ENCODE assay signal across 30 cellular contexts in genomic region chr17:10809605-10810004, GRCh38. TPM values are rescaled to one million over a fixed set of nuclear protein-coding genes. Genes with fewer than 3 reads are reported as not detected.
"Had no signal": no experiment of that assay in that cellular context is flagged by ENCODE, and none has a peak within 500 bp of the region (broad histone marks: within the 10 kb centered on the region; RNA-seq: fewer than 3 reads in every experiment).

No MANE protein-coding gene starts in this region.

- H3K4me3 ChIP-seq: stomach, suprapubic skin, testis, thoracic aorta, thyroid gland, tibial artery, tibial nerve, transverse colon, upper lobe of left lung, upper lobe of right lung, uterus, vagina had no signal

- H3K9me3 ChIP-seq: stomach, suprapubic skin, testis, thoracic aorta, thyroid gland, tibial artery, tibial nerve, transverse colon, upper lobe of left lung, upper lobe of right lung, uterus, vagina had no signal

- ATAC-seq: stimulated activated effector memory CD8-positive, alpha-beta T cell treated with anti-CD3 and anti-CD28 coated beads, Interleukin-12 subunit alpha, Interleukin-12 subunit beta, amount 100 ng/mL, for 72 hours; stimulated activated memory B cell treated with anti-CD40 and anti-IgM and Interleukin-4, amounts not matched to agents 10 μg/mL and 1 μg/mL and 100 μg/mL, for 72 hours; stimulated activated naive B cell treated with anti-CD40 and anti-IgM and Interleukin-4, amounts not matched to agents 10 μg/mL and 1 μg/mL and 100 μg/mL, for 72 hours; stimulated activated naive CD8-positive, alpha-beta T cell treated with anti-CD3 and anti-CD28 coated beads, Interleukin-15, amount 100 ng/mL, for 72 hours; stimulated activated naive CD8-positive, alpha-beta T cell treated with anti-CD3 and anti-CD28 coated beads, Interleukin-15, Interleukin-2, amounts not matched to agents 100 U/mL and 50 U/mL, for 24 hours; upper lobe of right lung had no signal

- FAIRE-seq: urothelium cell line had no signal

- H3K27me3 ChIP-seq: stomach, suprapubic skin, testis, thyroid gland, tibial artery, tibial nerve, transverse colon, upper lobe of left lung, upper lobe of right lung, uterus, vagina had no signal

- H3K27ac ChIP-seq: stomach, suprapubic skin, testis, thoracic aorta, thyroid gland, tibial artery, tibial nerve, upper lobe of left lung, upper lobe of right lung, uterus, vagina had no signal

- DNase-seq: stimulated activated CD4-positive, alpha-beta T cell treated with anti-CD3 and anti-CD28 coated beads, Interleukin-2, amount 100 ng/mL, for 48 hours; stimulated activated CD4-positive, alpha-beta T cell treated with anti-CD3 and anti-CD28 coated beads, Interleukin-4, amount 100 ng/mL, for 1 hour; stimulated activated CD4-positive, alpha-beta T cell treated with anti-CD3 and anti-CD28 coated beads, Interleukin-4, amount 100 ng/mL, for 24 hours; stimulated activated CD4-positive, alpha-beta T cell treated with anti-CD3 and anti-CD28 coated beads, Interleukin-4, amount 100 ng/mL, for 4 hours; stimulated activated CD8-positive, alpha-beta memory T cell treated with anti-CD3 and anti-CD28 coated beads, Interleukin-4, amount 100 ng/mL, for 48 hours; stimulated activated naive B cell treated with anti-CD40 and anti-IgM and Interleukin-4, amounts not matched to agents 10 μg/mL and 1 μg/mL and 100 μg/mL, for 72 hours; stimulated activated naive CD4-positive, alpha-beta T cell; stimulated activated naive CD4-positive, alpha-beta T cell treated with Interleukin-2 at 50 U/mL for 16 hours; stimulated activated naive CD8-positive, alpha-beta T cell treated with anti-CD3 and anti-CD28 coated beads, Interleukin-15, amount 100 ng/mL, for 72 hours; stimulated activated naive CD8-positive, alpha-beta T cell treated with anti-CD3 and anti-CD28 coated beads, Interleukin-15, Interleukin-2, amounts not matched to agents 100 U/mL and 50 U/mL, for 24 hours; stomach; substantia nigra; testis; thyroid gland; tibial artery; transverse colon; trophoblast cell; upper lobe of left lung; upper lobe of right lung; uterus had no signal

- H3K4me1 ChIP-seq: suprapubic skin, testis, tibial nerve, upper lobe of left lung, upper lobe of right lung, uterus, vagina had no signal

- H3K36me3 ChIP-seq: stomach, suprapubic skin, thoracic aorta, thyroid gland, tibial artery, tibial nerve, transverse colon, upper lobe of left lung, upper lobe of right lung, uterus, vagina had no signal

RNA-seq across cellular contexts. Expression of gene TMEM238L, which starts 5.7 kb away (rescaled TPM):
- total RNA-seq: subcutaneous adipose tissue, temporal lobe, testis, thoracic aorta, thyroid gland, tibial nerve, upper lobe of left lung, upper lobe of right lung, uterus had no signal

RNA-seq across cellular contexts. Expression of gene PIRT, which starts 28.3 kb away (rescaled TPM):
- total RNA-seq: subcutaneous adipose tissue, thoracic aorta, thyroid gland, tibial nerve, upper lobe of left lung, upper lobe of right lung, ureter had no signal
